Comparison of ENCODE assay signal across 20 cellular contexts in genomic region chrY:7712274-7712673, GRCh38.
"Had no signal": no experiment of that assay in that cellular context is flagged by ENCODE, and none has a peak within 500 bp of the region (broad histone marks: within the 10 kb centered on the region; RNA-seq: fewer than 3 reads in every experiment).

No MANE protein-coding gene starts in this region.

- DNase-seq: activated CD4-positive, alpha-beta T cell treated with anti-CD3 and anti-CD28 coated beads for 4 hours; activated CD8-positive, alpha-beta memory T cell treated with anti-CD3 and anti-CD28 coated beads, Interleukin-2, amount 50 U/mL, for 48 hours; activated CD8-positive, alpha-beta T cell treated with anti-CD3 and anti-CD28 coated beads, Interleukin-2, amount 10 ng/mL, durations not matched to agents 7 days and 5 days; activated naive CD4-positive, alpha-beta T cell; central memory CD4-positive, alpha-beta T cell; effector memory CD8-positive, alpha-beta T cell; erythroblast; foreskin melanocyte; heart right ventricle; mesendoderm; ovary; stimulated activated CD4-positive, alpha-beta T cell treated with anti-CD3 and anti-CD28 coated beads, Interleukin-4, amount 100 ng/mL, for 4 hours; stimulated activated naive CD8-positive, alpha-beta T cell treated with anti-CD3 and anti-CD28 coated beads, Interleukin-15, amount 100 ng/mL, for 72 hours; T-cell; testis; upper lobe of right lung; WERI-Rb-1 had no signal

- H2AFZ ChIP-seq: neural progenitor cell had no signal

- H3K4me2 ChIP-seq: neural progenitor cell had no signal

- H3K9me3 ChIP-seq: ascending aorta, heart right ventricle, ovary, testis, upper lobe of right lung had no signal

- H3K27me3 ChIP-seq: ascending aorta, heart right ventricle, neural progenitor cell, ovary, testis, upper lobe of right lung had no signal

- H3K4me1 ChIP-seq: ascending aorta, heart right ventricle, neural progenitor cell, testis, upper lobe of right lung had no signal

- H3K9ac ChIP-seq: neural progenitor cell had no signal

- H3K4me3 ChIP-seq: ascending aorta, heart right ventricle, neural progenitor cell, ovary, testis, upper lobe of right lung had no signal

- ATAC-seq: activated CD8-positive, alpha-beta T cell treated with anti-CD3 and anti-CD28 coated beads, Interleukin-2, amount 10 ng/mL, durations not matched to agents 7 days and 5 days; effector memory CD8-positive, alpha-beta T cell; heart right ventricle; left lobe of liver; stimulated activated naive CD8-positive, alpha-beta T cell treated with anti-CD3 and anti-CD28 coated beads, Interleukin-15, amount 100 ng/mL, for 72 hours; T-cell; upper lobe of right lung had no signal

- H3K36me3 ChIP-seq: ascending aorta, heart right ventricle, neural progenitor cell, ovary, upper lobe of right lung, WERI-Rb-1 had no signal

- H3K27ac ChIP-seq: ascending aorta, heart right ventricle, neural progenitor cell, ovary, testis, upper lobe of right lung, WERI-Rb-1 had no signal
